In genomic region chr5:143148461-143149170, GRCh38 we compare ENCODE assay signal across 14 cellular contexts.
DNase-seq lines count a peak whose midpoint lies in the region; ATAC-seq and TF ChIP-seq lines count a peak whose summit lies in the region.
"Had no signal": no experiment of that assay in that cellular context is flagged by ENCODE, and none has a peak within 500 bp of the region (broad histone marks: within the 10 kb centered on the region; RNA-seq: fewer than 3 reads in every experiment).

No MANE protein-coding gene starts in this region.

- CTCF ChIA-PET in CD8-positive, alpha-beta T cell (lab: Charles Lee): no interaction called here

- no peaks in the 10 kb centered on the region for H3K27me3 Mint-ChIP-seq in CD8-positive, alpha-beta T cell (ENCODE audit: low read depth)
- H3K27me3 Mint-ChIP-seq: activated CD4-positive, alpha-beta T cell treated with anti-CD3 and anti-CD28 coated beads for 36 hours had no signal

- TF ChIP-seq CTCF in CD8-positive, alpha-beta T cell (IDR thresholded peaks at IDR 0.05): no peak
- TF ChIP-seq CTCF in Peyer's patch (IDR thresholded peaks at IDR 0.05) (no peak), fibroblast of the aortic adventitia (IDR thresholded peaks at IDR 0.05; ENCODE audit: insufficient read depth, low read length) (no peak), sigmoid colon (IDR thresholded peaks at IDR 0.05) (no peak), testis (IDR thresholded peaks at IDR 0.05) (no peak), GM13977 (IDR thresholded peaks at IDR 0.05; ENCODE audit: extremely low read depth, insufficient read depth, missing control alignments) (no peak)

- no peaks in the 10 kb centered on the region for H3K4me1 Mint-ChIP-seq in CD8-positive, alpha-beta T cell (ENCODE audit: low read depth)

- H3K36me3 ChIP-seq in CD8-positive, alpha-beta T cell (ENCODE audit: insufficient read depth, low read length): peaks cover 10% of the 10 kb centered on the region
- H3K36me3 ChIP-seq in Peyer's patch (peaks cover 0 to 30% (median 0%) of the 10 kb centered on the region in 3 donors), sigmoid colon (no peaks in the 10 kb centered on the region), testis (ENCODE audit: low read depth, missing control alignments) (no peaks in the 10 kb centered on the region)

- WGBS in sigmoid colon, 2 donors: 94 to 95% methylated on average over 4 of the region's 4 CpGs
- 77 to 86% methylated on average over 4 of the region's 4 CpGs for WGBS in testis, 2 donors

- TF ChIP-seq EP300 in sigmoid colon (IDR thresholded peaks at IDR 0.05): no peak

- POLR2A ChIA-PET in CD8-positive, alpha-beta T cell (lab: Charles Lee): no interaction called here

- H3K27me3 ChIP-seq in CD8-positive, alpha-beta T cell (ENCODE audit: insufficient read depth, low read length): no peaks in the 10 kb centered on the region
- H3K27me3 ChIP-seq in Peyer's patch: no peaks in the 10 kb centered on the region
- no peaks in the 10 kb centered on the region for H3K27me3 ChIP-seq in sigmoid colon
- no peaks in the 10 kb centered on the region for H3K27me3 ChIP-seq in testis

- intact Hi-C loops in CD8-positive, alpha-beta T cell (cut with DNase I, micrococcal nuclease): no loop called here
- intact Hi-C loops in sigmoid colon (cut with DNase I) (no loop called here), testis (cut with DNase I; ENCODE audit: low total_unique reads) (no loop called here)

- in situ Hi-C loops in GM13977 (cut with MboI; ENCODE audit: low pct_unique_long_range_greater_than_20kb, low sequenced_read_pairs, unreplicated experiment): no loop called here

- H3K4me3 ChIP-seq in CD8-positive, alpha-beta T cell (ENCODE audit: low read depth, low read length): no peak overlapping the region
- H3K4me3 ChIP-seq in Peyer's patch (no peak overlapping the region), fibroblast of the aortic adventitia (ENCODE audit: low read depth, low read length) (no peak overlapping the region), sigmoid colon (no peak overlapping the region), testis (no peak overlapping the region)
- H3K4me3 ChIP-seq: coronary artery had no signal

- peak overlapping the region; percentile 15 for H3K27ac Mint-ChIP-seq in CD8-positive, alpha-beta T cell
- H3K27ac Mint-ChIP-seq: activated CD4-positive, alpha-beta T cell treated with anti-CD3 and anti-CD28 coated beads for 36 hours had no signal

- TF ChIP-seq POLR2A in Peyer's patch (IDR thresholded peaks at IDR 0.05) (no peak), sigmoid colon (IDR thresholded peaks at IDR 0.05) (no peak), testis (IDR thresholded peaks at IDR 0.05) (no peak)

- no peak for DNase-seq in CD8-positive, alpha-beta T cell
- no peak for DNase-seq in Peyer's patch
- DNase-seq in fibroblast of the aortic adventitia (ENCODE audit: low read depth): peak; percentile 62
- DNase-seq in sigmoid colon: no peak
- no peak for DNase-seq in activated naive CD4-positive, alpha-beta T cell treated with anti-CD3 and anti-CD28 coated beads, Interleukin-2, amount 50 U/mL, for 16 hours
- DNase-seq in DMS53 treated with DMSO at 0.1 percent for 48 hours (lab: John Stamatoyannopoulos, UW; ENCODE audit: unreplicated experiment): no peak
- DNase-seq in testis: no peak
- DNase-seq in GM13977 (ENCODE audit: low spot score): no peak
- DNase-seq: activated CD4-positive, alpha-beta T cell treated with anti-CD3 and anti-CD28 coated beads for 36 hours; activated effector memory CD4-positive, alpha-beta T cell treated with anti-CD3 and anti-CD28 coated beads, Interleukin-2, amount 50 U/mL, for 16 hours; mesendoderm; NCI-H1105 treated with DMSO at 0.1 percent for 48 hours; NCI-H526 had no signal

- no peak for ATAC-seq in CD8-positive, alpha-beta T cell
- ATAC-seq: activated CD4-positive, alpha-beta T cell treated with anti-CD3 and anti-CD28 coated beads for 36 hours had no signal

- peaks cover 79% of the 10 kb centered on the region for H3K36me3 Mint-ChIP-seq in CD8-positive, alpha-beta T cell

- H3K9me3 Mint-ChIP-seq in CD8-positive, alpha-beta T cell: no peaks in the 10 kb centered on the region

- no peaks in the 10 kb centered on the region for H3K4me1 ChIP-seq in CD8-positive, alpha-beta T cell (ENCODE audit: insufficient read depth, low read length)
- H3K4me1 ChIP-seq in Peyer's patch: no peaks in the 10 kb centered on the region
- H3K4me1 ChIP-seq in sigmoid colon: peaks cover 0 to 43% (median 36%) of the 10 kb centered on the region in 4 donors
- H3K4me1 ChIP-seq in testis: peaks cover 11% of the 10 kb centered on the region

- no peak overlapping the region for H3K4me3 Mint-ChIP-seq in CD8-positive, alpha-beta T cell
- H3K4me3 Mint-ChIP-seq: activated CD4-positive, alpha-beta T cell treated with anti-CD3 and anti-CD28 coated beads for 36 hours had no signal

- no peaks in the 10 kb centered on the region for H3K9me3 ChIP-seq in CD8-positive, alpha-beta T cell (ENCODE audit: low read length)
- H3K9me3 ChIP-seq in Peyer's patch (no peaks in the 10 kb centered on the region), sigmoid colon (no peaks in the 10 kb centered on the region), testis (no peaks in the 10 kb centered on the region)

- no peak overlapping the region for H3K27ac ChIP-seq in CD8-positive, alpha-beta T cell (ENCODE audit: low read depth, low read length)
- peak overlapping the region in 3 of 4 donors; percentile 14 to 55 (median 47) for H3K27ac ChIP-seq in Peyer's patch
- peak overlapping the region; percentile 32 to 52 (median 50) for H3K27ac ChIP-seq in sigmoid colon
- H3K27ac ChIP-seq in testis: peak overlapping the region in 1 of 2 donors; percentile 23
